ENCODE assay signal across 9 cellular contexts in genomic region chr12:8471093-8471492, GRCh38. TPM values are rescaled to one million over a fixed set of nuclear protein-coding genes. Genes with fewer than 3 reads are reported as not detected.
"Had no signal": no experiment of that assay in that cellular context is flagged by ENCODE, and none has a peak within 500 bp of the region (broad histone marks: within the 10 kb centered on the region; RNA-seq: fewer than 3 reads in every experiment).

No MANE protein-coding gene starts in this region.

- FAIRE-seq: G401.6, GM12878, GM12891, GM12892, GM18507, GM19239 had no signal

- H3K4me3 ChIP-seq: GM12878 had no signal

- ATAC-seq: GM12878 had no signal

- DNase-seq: GDM1, GF-D8 had no signal

RNA-seq across cellular contexts. Expression of gene CLEC6A, which starts 15.3 kb away (rescaled TPM):
- total RNA-seq: G401, GM12878 had no signal
- polyA plus RNA-seq: GM12878 had no signal

RNA-seq across cellular contexts. Expression of gene CLEC4D, which starts 42.2 kb away (rescaled TPM):
- total RNA-seq: G401, GM12878 had no signal
- polyA plus RNA-seq: GM12878 had no signal
